8 cellular contexts compared by ENCODE assay signal in the genomic region with DNA sequence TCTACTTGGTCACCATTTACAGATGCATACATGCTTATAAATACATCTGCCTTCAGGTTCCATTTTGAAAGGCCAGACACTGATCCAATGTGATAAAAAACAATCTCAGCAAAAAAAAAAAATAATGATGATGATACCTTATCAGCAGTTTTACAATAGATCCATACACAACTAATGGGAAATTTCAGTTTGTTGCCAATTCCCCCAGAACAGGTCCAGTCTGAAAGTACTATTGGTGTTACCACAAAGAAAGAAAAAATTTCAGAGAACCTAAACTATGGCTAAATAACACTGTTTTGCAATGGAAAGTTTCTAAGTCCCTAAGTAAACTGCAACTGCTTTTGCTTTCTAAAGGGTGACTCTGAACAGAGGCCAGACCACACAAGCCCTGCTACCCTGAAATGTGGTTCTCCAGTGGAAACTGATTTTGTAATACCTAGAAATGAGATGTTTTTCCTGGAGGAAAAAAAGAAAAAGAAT. TPM values are rescaled to one million over a fixed set of nuclear protein-coding genes. Genes with fewer than 3 reads are reported as not detected.
DNase-seq lines count a peak whose midpoint lies in the region; ATAC-seq lines count a peak whose summit lies in the region.

No MANE protein-coding gene starts in this region.

- no peak overlapping the region for H3K27ac ChIP-seq in substantia nigra (ENCODE audit: low read depth, low read length, poor library complexity, severe bottlenecking)

- H3K4me1 Mint-ChIP-seq in T-helper 1 cell treated with Interleukin-12 subunit alpha and Interleukin-12 subunit beta and Interleukin-4 antibody, amounts not matched to agents 30 μg/mL and 1 μg/mL, for 36 hours (ENCODE audit: low read depth) = peaks cover 78% of the 10 kb centered on the region

- peak overlapping the region; percentile 99 for H3K27ac Mint-ChIP-seq in T-helper 1 cell treated with Interleukin-12 subunit alpha and Interleukin-12 subunit beta and Interleukin-4 antibody, amounts not matched to agents 30 μg/mL and 1 μg/mL, for 36 hours

- peak; percentile 44 for ATAC-seq in GM18520 (IDR thresholded peaks at IDR 0.05; ENCODE audit: unreplicated experiment)
- ATAC-seq in HG02798 (IDR thresholded peaks at IDR 0.05; ENCODE audit: poor library complexity, unreplicated experiment) = peak; percentile 62
- peak; percentile 74 for ATAC-seq in left lobe of liver

- H3K4me3 Mint-ChIP-seq in T-helper 1 cell treated with Interleukin-12 subunit alpha and Interleukin-12 subunit beta and Interleukin-4 antibody, amounts not matched to agents 30 μg/mL and 1 μg/mL, for 36 hours = peak overlapping the region; percentile 39

- H3K9me3 Mint-ChIP-seq in T-helper 1 cell treated with Interleukin-12 subunit alpha and Interleukin-12 subunit beta and Interleukin-4 antibody, amounts not matched to agents 30 μg/mL and 1 μg/mL, for 36 hours = no peaks in the 10 kb centered on the region

- peaks cover 39% of the 10 kb centered on the region for H3K36me3 Mint-ChIP-seq in T-helper 1 cell treated with Interleukin-12 subunit alpha and Interleukin-12 subunit beta and Interleukin-4 antibody, amounts not matched to agents 30 μg/mL and 1 μg/mL, for 36 hours (ENCODE audit: low read depth)

- no peaks in the 10 kb centered on the region for H3K27me3 Mint-ChIP-seq in T-helper 1 cell treated with Interleukin-12 subunit alpha and Interleukin-12 subunit beta and Interleukin-4 antibody, amounts not matched to agents 30 μg/mL and 1 μg/mL, for 36 hours (ENCODE audit: low read depth)

- no peak for DNase-seq in left lobe of liver (ENCODE audit: low spot score)
- DNase-seq in retina = no peak
- DNase-seq in NCI-H1930 (lab: John Stamatoyannopoulos, UW) = no peak
- no peak for DNase-seq in middle frontal gyrus (ENCODE audit: extremely low spot score, low spot score)
- no peak for DNase-seq in substantia nigra (lab: John Stamatoyannopoulos, UW)

RNA-seq across cellular contexts. Expression of gene LPIN2, which starts 54.1 kb away (rescaled TPM):
- total RNA-seq in left lobe of liver = 58.9 TPM
